In the genomic region with DNA sequence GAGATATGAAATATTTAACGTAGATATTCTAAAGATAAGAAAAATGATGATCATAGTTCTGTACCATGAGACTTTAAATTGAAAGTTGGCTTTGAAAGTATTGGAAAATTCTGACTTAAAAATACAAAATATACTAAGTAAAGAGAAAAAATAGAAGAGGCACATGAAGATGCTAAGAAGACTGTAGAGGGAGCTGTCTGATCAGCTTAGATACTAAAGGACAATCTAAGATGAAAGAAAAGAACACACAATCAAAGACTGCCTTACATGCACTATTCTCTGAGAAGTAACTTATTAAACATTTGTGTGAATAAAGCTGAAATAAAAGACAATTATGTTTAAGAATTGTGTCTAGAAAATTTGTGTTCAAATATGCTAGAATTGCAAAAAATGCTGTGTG, we compare ENCODE assay signal across 13 cellular contexts. TPM values are rescaled to one million over a fixed set of nuclear protein-coding genes. Genes with fewer than 3 reads are reported as not detected.
A peak's percentile ranks its signal among the peaks of the same experiment; 100 is the strongest.
DNase-seq lines count a peak whose midpoint lies in the region; ATAC-seq, FAIRE-seq and TF ChIP-seq lines count a peak whose summit lies in the region.
"Had no signal": no experiment of that assay in that cellular context is flagged by ENCODE, and none has a peak within 500 bp of the region (broad histone marks: within the 10 kb centered on the region; RNA-seq: fewer than 3 reads in every experiment).

No MANE protein-coding gene starts in this region.

- FAIRE-seq in islet of Langerhans (lab: Jason Lieb, UNC) = peak; percentile 60
- FAIRE-seq: H54 had no signal

- H3K27ac ChIP-seq in VCaP = no peak overlapping the region
- no peak overlapping the region for H3K27ac ChIP-seq in ascending aorta
- H3K27ac ChIP-seq: lower lobe of right lung had no signal

- H3K27me3 ChIP-seq in ascending aorta = no peaks in the 10 kb centered on the region

- intact Hi-C loops in ascending aorta (cut with DNase I) = no loop called here

- H3K27ac Mint-ChIP-seq in HFFc6 = no peak overlapping the region
- H3K27ac Mint-ChIP-seq in activated naive CD4-positive, alpha-beta T cell treated with anti-CD3 and anti-CD28 coated beads, Interleukin-2, amount 10 ng/mL, durations not matched to agents 7 days and 5 days = no peak overlapping the region
- no peak overlapping the region for H3K27ac Mint-ChIP-seq in stimulated activated effector memory CD8-positive, alpha-beta T cell treated with anti-CD3 and anti-CD28 coated beads, Interleukin-12 subunit alpha, Interleukin-12 subunit beta, amount 100 ng/mL, for 72 hours

- TF ChIP-seq CTCF in AG04449 (IDR thresholded peaks at IDR 0.05; ENCODE audit: insufficient read depth, low read length, missing control alignments) (no peak), HFFc6 (IDR thresholded peaks at IDR 0.05) (peak; percentile 33; the same call in 1 of the 2 replicates), VCaP (conservative IDR thresholded peaks at IDR 0.05) (peak; percentile 83), ascending aorta (IDR thresholded peaks at IDR 0.05) (no peak)

- H3K4me3 Mint-ChIP-seq in HFFc6 = no peak overlapping the region
- H3K4me3 Mint-ChIP-seq in activated naive CD4-positive, alpha-beta T cell treated with anti-CD3 and anti-CD28 coated beads, Interleukin-2, amount 10 ng/mL, durations not matched to agents 7 days and 5 days = no peak overlapping the region
- H3K4me3 Mint-ChIP-seq in stimulated activated effector memory CD8-positive, alpha-beta T cell treated with anti-CD3 and anti-CD28 coated beads, Interleukin-12 subunit alpha, Interleukin-12 subunit beta, amount 100 ng/mL, for 72 hours = no peak overlapping the region

- DNase-seq in AG04449 (ENCODE audit: low read depth, low spot score) (peak; percentile 2), HFFc6 (peak; percentile 1), NCI-H2196 treated with DMSO at 0.1 percent for 48 hours (lab: John Stamatoyannopoulos, UW; ENCODE audit: unreplicated experiment) (no peak), ascending aorta (ENCODE audit: low spot score in 2 of 2) (no peak)
- no peak for DNase-seq in activated naive CD4-positive, alpha-beta T cell treated with anti-CD3 and anti-CD28 coated beads, Interleukin-2, amount 10 ng/mL, durations not matched to agents 7 days and 5 days
- DNase-seq in stimulated activated effector memory CD8-positive, alpha-beta T cell treated with anti-CD3 and anti-CD28 coated beads, Interleukin-12 subunit alpha, Interleukin-12 subunit beta, amount 100 ng/mL, for 72 hours (ENCODE audit: low spot score in 2 of 2) = no peak
- DNase-seq: GDM1, lower lobe of right lung, NCI-H1436, T1000 had no signal

- CTCF ChIA-PET in AG04449 (lab: Yijun Ruan, JAX) = no interaction called here
- CTCF ChIA-PET in activated naive CD4-positive, alpha-beta T cell treated with anti-CD3 and anti-CD28 coated beads, Interleukin-2, amount 10 ng/mL, durations not matched to agents 7 days and 5 days (lab: Charles Lee) = interaction anchor here (0.7 to 2.4 kb wide), 5 partner anchors 130 to 534 kb away, joined by 3 to 10 read pairs (median 3); no protein-coding TSS in a partner anchor

- no peaks in the 10 kb centered on the region for H3K36me3 ChIP-seq in ascending aorta
- H3K36me3 ChIP-seq: lower lobe of right lung had no signal

- H3K4me1 ChIP-seq in ascending aorta = no peaks in the 10 kb centered on the region
- H3K4me1 ChIP-seq: lower lobe of right lung had no signal

- H3K27me3 Mint-ChIP-seq in HFFc6 (ENCODE audit: insufficient read depth) = peaks cover 2% of the 10 kb centered on the region; the same call in 1 of the 2 replicates
- H3K27me3 Mint-ChIP-seq in activated naive CD4-positive, alpha-beta T cell treated with anti-CD3 and anti-CD28 coated beads, Interleukin-2, amount 10 ng/mL, durations not matched to agents 7 days and 5 days = no peaks in the 10 kb centered on the region

- H3K9me3 ChIP-seq in ascending aorta = peaks cover 0 to 1% of the 10 kb centered on the region in 2 donors

- H3K4me3 ChIP-seq in AG04449 (ENCODE audit: low read depth, low read length) (no peak overlapping the region), ascending aorta (no peak overlapping the region)
- H3K4me3 ChIP-seq: lower lobe of right lung had no signal

- 0 out of 2 replicates have a peak, but pooled peaks cover 6% of the 10 kb centered on the region for H3K36me3 Mint-ChIP-seq in HFFc6 (ENCODE audit: low read depth)
- H3K36me3 Mint-ChIP-seq in activated naive CD4-positive, alpha-beta T cell treated with anti-CD3 and anti-CD28 coated beads, Interleukin-2, amount 10 ng/mL, durations not matched to agents 7 days and 5 days = no peaks in the 10 kb centered on the region
- H3K36me3 Mint-ChIP-seq in stimulated activated effector memory CD8-positive, alpha-beta T cell treated with anti-CD3 and anti-CD28 coated beads, Interleukin-12 subunit alpha, Interleukin-12 subunit beta, amount 100 ng/mL, for 72 hours = no peaks in the 10 kb centered on the region

- H3K9me3 Mint-ChIP-seq in HFFc6 = peaks cover 9% of the 10 kb centered on the region
- peaks cover 5% of the 10 kb centered on the region for H3K9me3 Mint-ChIP-seq in activated naive CD4-positive, alpha-beta T cell treated with anti-CD3 and anti-CD28 coated beads, Interleukin-2, amount 10 ng/mL, durations not matched to agents 7 days and 5 days
- no peaks in the 10 kb centered on the region for H3K9me3 Mint-ChIP-seq in stimulated activated effector memory CD8-positive, alpha-beta T cell treated with anti-CD3 and anti-CD28 coated beads, Interleukin-12 subunit alpha, Interleukin-12 subunit beta, amount 100 ng/mL, for 72 hours

- no peaks in the 10 kb centered on the region for H3K4me1 Mint-ChIP-seq in HFFc6 (ENCODE audit: low read depth)
- no peaks in the 10 kb centered on the region for H3K4me1 Mint-ChIP-seq in activated naive CD4-positive, alpha-beta T cell treated with anti-CD3 and anti-CD28 coated beads, Interleukin-2, amount 10 ng/mL, durations not matched to agents 7 days and 5 days
- no peaks in the 10 kb centered on the region for H3K4me1 Mint-ChIP-seq in stimulated activated effector memory CD8-positive, alpha-beta T cell treated with anti-CD3 and anti-CD28 coated beads, Interleukin-12 subunit alpha, Interleukin-12 subunit beta, amount 100 ng/mL, for 72 hours

- POLR2A ChIA-PET in AG04449 (lab: Yijun Ruan, JAX) = no interaction called here

- ATAC-seq in stimulated activated effector memory CD8-positive, alpha-beta T cell treated with anti-CD3 and anti-CD28 coated beads, Interleukin-12 subunit alpha, Interleukin-12 subunit beta, amount 100 ng/mL, for 72 hours = no peak
- ATAC-seq: lower lobe of right lung had no signal

RNA-seq across cellular contexts. Expression of a gene that starts 55.1 kb away (rescaled TPM):
- total RNA-seq in HFFc6 (2021; fragmentation: NEBNext Ultra II Directional; extraction: Animal tissue kit (Norgen Biotek cat#: 25700)) = not detected
- not detected for total RNA-seq in ascending aorta
- total RNA-seq: lower lobe of right lung had no signal

Comparison
In these comparisons a context has a peak if more than half of its experiments do, and no peak if none do; other contexts are left out.
1. DNase-seq: peak in AG04449 (single experiment) and HFFc6 (single experiment); none in NCI-H2196 treated with DMSO at 0.1 percent for 48 hours (single experiment), activated naive CD4-positive, alpha-beta T cell treated with anti-CD3 and anti-CD28 coated beads, Interleukin-2, amount 10 ng/mL, durations not matched to agents 7 days and 5 days (single experiment), ascending aorta (0 of 2) and stimulated activated effector memory CD8-positive, alpha-beta T cell treated with anti-CD3 and anti-CD28 coated beads, Interleukin-12 subunit alpha, Interleukin-12 subunit beta, amount 100 ng/mL, for 72 hours (0 of 2).
2. CTCF ChIP-seq: peak in HFFc6 (single experiment) and VCaP (single experiment); none in AG04449 (single experiment) and ascending aorta (0 of 3).